ENCODE assay signal across 9 cellular contexts in the genomic region with DNA sequence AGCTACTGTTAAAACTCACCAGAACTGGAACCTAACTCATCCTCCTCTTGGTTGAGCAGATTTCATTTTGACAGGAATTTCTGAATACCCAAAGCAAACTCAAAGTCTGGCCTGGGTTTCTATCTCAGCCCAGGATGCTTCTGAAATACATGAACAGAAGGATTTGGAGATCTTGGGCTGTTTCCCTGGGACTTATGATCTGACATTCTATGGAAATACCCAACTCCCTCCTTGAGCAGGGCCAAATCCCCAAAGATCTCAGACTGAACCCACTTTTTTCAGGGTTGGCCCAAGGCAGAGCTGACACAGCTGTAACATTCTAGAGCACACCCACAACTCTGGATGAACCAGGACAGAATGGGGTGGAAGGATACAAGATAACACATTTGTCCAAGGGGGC. TPM values are rescaled to one million over a fixed set of nuclear protein-coding genes. Genes with fewer than 3 reads are reported as not detected.
DNase-seq lines count a peak whose midpoint lies in the region; ATAC-seq and TF ChIP-seq lines count a peak whose summit lies in the region.
"Had no signal": no experiment of that assay in that cellular context is flagged by ENCODE, and none has a peak within 500 bp of the region (broad histone marks: within the 10 kb centered on the region; RNA-seq: fewer than 3 reads in every experiment).

No MANE protein-coding gene starts in this region.

- no peaks in the 10 kb centered on the region for H3K9me3 Mint-ChIP-seq in activated B cell treated with CpG ODN at 0.5 μM for 24 hours

- no peaks in the 10 kb centered on the region for H3K9me3 ChIP-seq in gastroesophageal sphincter
- no peaks in the 10 kb centered on the region for H3K9me3 ChIP-seq in skeletal muscle tissue (ENCODE audit: control insufficient read depth in 3 of 3, low read length in 3 of 3)

- in situ Hi-C loops in G401 (cut with HindIII; ENCODE audit: low sequenced_read_pairs): no loop called here

- H3K4me3 Mint-ChIP-seq in activated B cell treated with CpG ODN at 0.5 μM for 24 hours: peak overlapping the region; percentile 93

- H3K9ac ChIP-seq in skeletal muscle tissue (ENCODE audit: low read depth in 1 of 3, low read length in 3 of 3): no peak overlapping the region

- H3K4me1 Mint-ChIP-seq in activated B cell treated with CpG ODN at 0.5 μM for 24 hours: peaks cover 41% of the 10 kb centered on the region

- H3K27ac ChIP-seq in gastroesophageal sphincter (peak overlapping the region in 3 of 4 donors; percentile 94 to 99 (median 99)), skeletal muscle tissue (ENCODE audit: low read depth, low read length) (peak overlapping the region; percentile 60)

- H3K27ac Mint-ChIP-seq in activated B cell treated with CpG ODN at 0.5 μM for 24 hours: no peak overlapping the region

- DNase-seq in G401 (ENCODE audit: low spot score) (peak; percentile 68), activated B cell treated with CpG ODN at 0.5 μM for 24 hours (no peak), NCI-H774 (lab: John Stamatoyannopoulos, UW) (no peak)
- DNase-seq in NK-92 treated with Interleukin-12 subunit alpha and Interleukin-12 subunit beta, amount 100 ng/mL, for 24 hours (lab: John Stamatoyannopoulos, UW): no peak
- DNase-seq: NCI-H526 had no signal

- no peak for TF ChIP-seq POLR2A in gastroesophageal sphincter (IDR thresholded peaks at IDR 0.05)

- no peaks in the 10 kb centered on the region for H3K27me3 ChIP-seq in gastroesophageal sphincter
- H3K27me3 ChIP-seq in skeletal muscle tissue (ENCODE audit: control insufficient read depth in 3 of 3, insufficient read depth in 3 of 3, low read length in 3 of 3): no peaks in the 10 kb centered on the region

- peaks cover 11% of the 10 kb centered on the region for H3K36me3 Mint-ChIP-seq in activated B cell treated with CpG ODN at 0.5 μM for 24 hours (ENCODE audit: low read depth)

- POLR2A ChIA-PET in activated B cell treated with CpG ODN at 0.5 μM for 24 hours (lab: Charles Lee): interaction anchor here (0.6 to 3.2 kb wide), 11 partner anchors 10 to 105 kb away, joined by 3 to 40 read pairs (median 6); partner anchors contain the start of gene RB1

- H3K27me3 Mint-ChIP-seq in activated B cell treated with CpG ODN at 0.5 μM for 24 hours: peaks cover 7% of the 10 kb centered on the region

- intact Hi-C loops in activated B cell treated with CpG ODN at 0.5 μM for 24 hours (cut with micrococcal nuclease): loop anchor here (2.0 to 5.0 kb wide), 6 partner anchors 47 to 745 kb away; partner anchors contain the start of gene FNDC3A

- H3K36me3 ChIP-seq in gastroesophageal sphincter (no peaks in the 10 kb centered on the region), skeletal muscle tissue (ENCODE audit: control insufficient read depth in 3 of 3, insufficient read depth in 3 of 3, low read length in 3 of 3) (no peaks in the 10 kb centered on the region)

- H3K4me3 ChIP-seq in gastroesophageal sphincter (peak overlapping the region in 1 of 2 donors; percentile 91), skeletal muscle tissue (ENCODE audit: low read length in 3 of 3) (peak overlapping the region in 2 of 3 donors; percentile 81 to 99)

- H3K4me1 ChIP-seq in gastroesophageal sphincter (peaks cover 0 to 31% (median 0%) of the 10 kb centered on the region in 3 donors), skeletal muscle tissue (ENCODE audit: control insufficient read depth in 3 of 3, insufficient read depth in 3 of 3, low read length in 3 of 3) (peaks cover 11 to 26% (median 23%) of the 10 kb centered on the region in 3 donors)

- ATAC-seq in activated B cell treated with CpG ODN at 0.5 μM for 24 hours (ENCODE audit: low read depth) (no peak), gastroesophageal sphincter (no peak), HG03039 (IDR thresholded peaks at IDR 0.05; ENCODE audit: unreplicated experiment) (no peak), HG02678 (IDR thresholded peaks at IDR 0.05; ENCODE audit: unreplicated experiment) (no peak)

- TF ChIP-seq CTCF in activated B cell treated with CpG ODN at 0.5 μM for 24 hours (IDR thresholded peaks at IDR 0.05) (no peak), gastroesophageal sphincter (IDR thresholded peaks at IDR 0.05) (no peak)

- no peak for TF ChIP-seq EP300 in gastroesophageal sphincter (IDR thresholded peaks at IDR 0.05)

- CTCF ChIA-PET in activated B cell treated with CpG ODN at 0.5 μM for 24 hours (lab: Charles Lee): interaction anchor here (0.7 to 2.0 kb wide), 6 partner anchors 10 to 105 kb away, joined by 3 to 15 read pairs (median 4); no protein-coding TSS in a partner anchor

RNA-seq across cellular contexts. Expression of gene ITM2B, which starts 1.1 kb away (rescaled TPM):
- 35.2 and 62.6 TPM in 2 replicates for total RNA-seq in G401 (2014; rRNA removed; shearing (Covaris generic))
- total RNA-seq in activated B cell treated with CpG ODN at 0.5 μM for 24 hours (102 and 114 TPM in 2 replicates), gastroesophageal sphincter (100 to 1,000 TPM; 263 to 380 (median 300) TPM), skeletal muscle tissue (75.2 TPM)
